In the genomic region with DNA sequence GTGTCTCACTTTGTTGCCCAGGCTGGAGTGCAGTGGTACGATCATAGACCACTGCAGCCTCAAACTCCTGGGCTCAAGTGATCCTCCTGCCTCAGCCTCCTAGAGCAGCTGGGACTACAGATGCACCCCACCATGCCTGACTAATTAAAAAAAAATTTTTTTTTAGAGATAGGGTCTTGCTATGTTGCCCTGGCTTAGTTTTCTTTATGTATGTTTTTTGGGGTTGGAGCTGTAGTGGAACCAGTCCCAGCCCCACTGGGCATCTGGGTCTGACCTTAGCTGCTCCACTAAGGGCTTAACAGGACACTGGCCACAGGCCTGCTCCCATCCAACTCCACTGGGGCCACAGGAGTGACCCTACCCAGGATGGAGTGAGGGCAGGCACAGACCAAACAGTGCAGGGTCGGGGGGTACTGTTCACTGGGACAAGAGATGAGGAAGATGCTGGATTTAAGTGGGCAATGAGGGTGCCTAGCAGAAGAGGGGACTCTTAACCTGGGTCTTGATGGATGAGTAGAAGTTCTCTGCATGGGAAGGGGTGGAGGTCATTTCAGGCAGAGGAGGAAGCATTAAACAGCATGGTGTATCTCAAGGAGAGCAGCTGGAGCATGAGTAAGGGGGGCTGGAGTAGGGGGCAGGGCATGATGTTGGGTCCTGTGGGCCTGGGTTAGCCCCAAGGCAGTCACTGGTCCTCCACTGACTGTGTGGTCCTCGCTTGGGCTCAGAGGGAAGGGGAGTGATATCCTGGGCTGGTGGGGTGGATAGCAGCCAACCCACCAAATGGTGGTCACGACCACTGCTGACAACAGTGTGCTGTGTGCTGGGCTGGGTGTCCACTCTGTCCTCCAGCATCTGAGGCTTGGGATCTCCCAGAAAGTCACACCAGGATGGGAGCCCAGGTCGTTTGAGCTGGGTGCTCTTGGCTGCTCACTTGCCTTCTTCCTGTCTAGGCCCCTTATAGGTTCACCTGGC, we compare ENCODE assay signal across 1 cellular context.
TF ChIP-seq lines count a peak whose summit lies in the region.

No MANE protein-coding gene starts in this region.

TF ChIP-seq in H1, 55 proteins besides CTCF, POLR2A, EP300 and RAD21:
- TF ChIP-seq JUND (IDR thresholded peaks at IDR 0.05; ENCODE audit: low read length) = no peak
- no peak for TF ChIP-seq SP1 (IDR thresholded peaks at IDR 0.05; ENCODE audit: low read depth, low read length)
- no peak for TF ChIP-seq TAF1 (IDR thresholded peaks at IDR 0.05; ENCODE audit: low read depth, low read length)
- TF ChIP-seq KDM5A (IDR thresholded peaks at IDR 0.05; ENCODE audit: low read length) = no peak
- peak; percentile 61; the same call in 1 of the 2 replicates for TF ChIP-seq KDM1A (IDR thresholded peaks at IDR 0.05; ENCODE audit: borderline replicate concordance, low read length)
